ENCODE assay signal across 9 cellular contexts in genomic region chr3:149151843-149152242, GRCh38. TPM values are rescaled to one million over a fixed set of nuclear protein-coding genes. Genes with fewer than 3 reads are reported as not detected.
DNase-seq lines count a peak whose midpoint lies in the region; ATAC-seq, FAIRE-seq and TF ChIP-seq lines count a peak whose summit lies in the region.
"Had no signal": no experiment of that assay in that cellular context is flagged by ENCODE, and none has a peak within 500 bp of the region (broad histone marks: within the 10 kb centered on the region; RNA-seq: fewer than 3 reads in every experiment).

No MANE protein-coding gene starts in this region.

- H3K27ac ChIP-seq in GM23338 (ENCODE audit: low read depth) = no peak overlapping the region
- no peak overlapping the region for H3K27ac ChIP-seq in esophagus muscularis mucosa (replicated peaks in 1 of 4)
- no peak overlapping the region for H3K27ac ChIP-seq in small intestine (ENCODE audit: low read depth in 1 of 2, low read length in 1 of 2)

- no peak for ATAC-seq in GM23338

- no peaks in the 10 kb centered on the region for H3K27me3 ChIP-seq in GM23338 (ENCODE audit: insufficient read depth)
- H3K27me3 ChIP-seq in esophagus muscularis mucosa = no peaks in the 10 kb centered on the region
- H3K27me3 ChIP-seq in small intestine (ENCODE audit: control insufficient read depth in 2 of 2, insufficient read depth in 2 of 2, low read length in 2 of 2) = no peaks in the 10 kb centered on the region

- H3K36me3 Mint-ChIP-seq in GM23338 (ENCODE audit: low read depth) = peaks cover 50% of the 10 kb centered on the region

- no peaks in the 10 kb centered on the region for H4K20me1 ChIP-seq in GM23338 (replicated peaks; ENCODE audit: insufficient read depth)

- no peak for TF ChIP-seq CTCF in AG09319 (IDR thresholded peaks at IDR 0.05; ENCODE audit: low read depth, low read length)
- no peak for TF ChIP-seq CTCF in GM23338 (conservative IDR thresholded peaks at IDR 0.05; ENCODE audit: low read depth in 2 of 2)
- no peak for TF ChIP-seq CTCF in esophagus muscularis mucosa (IDR thresholded peaks at IDR 0.05)

- no peak overlapping the region for H3K4me2 ChIP-seq in GM23338

- no peaks in the 10 kb centered on the region for H3K9me3 Mint-ChIP-seq in GM23338
- H3K9me3 Mint-ChIP-seq: activated T-helper 1 cell treated with anti-CD3 and anti-CD28 coated beads, Interleukin-12 subunit alpha, Interleukin-12 subunit beta, Interleukin-2, Interleukin-4 antibody, amounts not matched to agents 30 ng/mL and 10 ng/mL and 1 ng/mL, durations not matched to agents 14 hours and 24 hours and 36 hours had no signal

- WGBS in esophagus muscularis mucosa = 69% methylated on average over 2 of the region's 2 CpGs
- WGBS in small intestine, 3 donors = 77 to 83% (median 78%) methylated on average over 2 of the region's 2 CpGs

- no peak overlapping the region for H3K4me3 Mint-ChIP-seq in GM23338
- H3K4me3 Mint-ChIP-seq: activated T-helper 1 cell treated with anti-CD3 and anti-CD28 coated beads, Interleukin-12 subunit alpha, Interleukin-12 subunit beta, Interleukin-2, Interleukin-4 antibody, amounts not matched to agents 30 ng/mL and 10 ng/mL and 1 ng/mL, durations not matched to agents 14 hours and 24 hours and 36 hours had no signal

- no peak overlapping the region for H3K4me3 ChIP-seq in GM23338
- no peak overlapping the region for H3K4me3 ChIP-seq in esophagus muscularis mucosa
- H3K4me3 ChIP-seq in small intestine (ENCODE audit: low read depth in 1 of 2, low read length in 2 of 2) = no peak overlapping the region

- H3K9me3 ChIP-seq in esophagus muscularis mucosa = no peaks in the 10 kb centered on the region
- H3K9me3 ChIP-seq in small intestine (ENCODE audit: control insufficient read depth, low read depth) = no peaks in the 10 kb centered on the region

- TF ChIP-seq POLR2A in esophagus muscularis mucosa (IDR thresholded peaks at IDR 0.05; ENCODE audit: low read depth) = no peak

- H3K27me3 Mint-ChIP-seq in GM23338 (ENCODE audit: insufficient read depth, low read depth, poor library complexity) = no peaks in the 10 kb centered on the region

- intact Hi-C loops in esophagus muscularis mucosa (cut with DNase I) = no loop called here

- H3K36me3 ChIP-seq in GM23338 (ENCODE audit: insufficient read depth) = peaks cover 24% of the 10 kb centered on the region
- peaks cover 3 to 61% (median 29%) of the 10 kb centered on the region in 4 donors for H3K36me3 ChIP-seq in esophagus muscularis mucosa
- H3K36me3 ChIP-seq in small intestine (ENCODE audit: control insufficient read depth in 2 of 2, insufficient read depth in 2 of 2, low read length in 2 of 2) = peaks cover 4 to 5% of the 10 kb centered on the region in 2 donors

- H2AFZ ChIP-seq in GM23338 = no peak overlapping the region

- H3K27ac Mint-ChIP-seq in GM23338 = peak overlapping the region; percentile 60; the same call in 1 of the 2 replicates
- H3K27ac Mint-ChIP-seq: activated T-helper 1 cell treated with anti-CD3 and anti-CD28 coated beads, Interleukin-12 subunit alpha, Interleukin-12 subunit beta, Interleukin-2, Interleukin-4 antibody, amounts not matched to agents 30 ng/mL and 10 ng/mL and 1 ng/mL, durations not matched to agents 14 hours and 24 hours and 36 hours had no signal

- H3K79me2 ChIP-seq in GM23338 (replicated peaks; ENCODE audit: insufficient read depth) = no peaks in the 10 kb centered on the region

- H3K9me2 ChIP-seq in GM23338 (ENCODE audit: insufficient read depth) = no peaks in the 10 kb centered on the region

- TF ChIP-seq EP300 in esophagus muscularis mucosa (IDR thresholded peaks at IDR 0.05) = no peak

- no peak for FAIRE-seq in small intestine (lab: Jason Lieb, UNC)

- peaks cover 7% of the 10 kb centered on the region for H3K4me1 Mint-ChIP-seq in GM23338

- H3K4me1 ChIP-seq in GM23338 (ENCODE audit: insufficient read depth) (no peaks in the 10 kb centered on the region), esophagus muscularis mucosa (no peaks in the 10 kb centered on the region), small intestine (ENCODE audit: control insufficient read depth in 2 of 2, insufficient read depth in 1 of 2, low read depth in 1 of 2, low read length in 1 of 2) (no peaks in the 10 kb centered on the region)

- DNase-seq in AG09319 (ENCODE audit: extremely low read depth, low read depth) (peak; percentile 18), GM23338 (ENCODE audit: low spot score) (no peak), UCSD-AML1 (lab: John Stamatoyannopoulos, UW; ENCODE audit: unreplicated experiment) (peak; percentile 36), kidney tubule cell (ENCODE audit: low spot score) (peak; percentile 37), esophagus muscularis mucosa (ENCODE audit: extremely low spot score) (no peak), small intestine (no peak), NCI-H2171 treated with DMSO at 0.1 percent for 48 hours (lab: John Stamatoyannopoulos, UW) (no peak)
- no peak for DNase-seq in activated CD8-positive, alpha-beta memory T cell treated with anti-CD3 and anti-CD28 coated beads, Interleukin-2, amount 50 U/mL, for 4 hours

- 0 out of 2 replicates have a peak, but pooled peaks cover 3% of the 10 kb centered on the region for H3F3A ChIP-seq in GM23338 (replicated peaks; ENCODE audit: low read depth)

TF ChIP-seq in GM23338, 12 proteins besides CTCF, POLR2A, EP300 and RAD21:
- no peak for TF ChIP-seq CREB1 (CRISPR knock-in tag; IDR thresholded peaks at IDR 0.05; ENCODE audit: low read depth)
- TF ChIP-seq EZH2phosphoT487 (IDR thresholded peaks at IDR 0.05; ENCODE audit: unreplicated experiment) = peak; percentile 41

RNA-seq across cellular contexts. Expression of gene HPS3, which starts 22.4 kb away (rescaled TPM):
- 61.9 and 66.8 TPM in 2 replicates for total RNA-seq in GM23338 (2014; rRNA removed; shearing (Covaris generic))
- polyA plus RNA-seq in GM23338 (2016; fragmentation: Nextera tagmentation; extraction: Ambion mirVana) = 40.9 and 41.7 TPM in 2 replicates
- total RNA-seq in esophagus muscularis mucosa = 10 to 100 TPM; 10.6 to 15.9 (median 12.4) TPM
- 10 to 100 TPM in 1 of 3 donors, 1 to 10 TPM in 2; 7.3 to 11.0 (median 9.5) TPM for polyA plus RNA-seq in small intestine

Comparison
In these comparisons a context has a peak if more than half of its experiments do, and no peak if none do; other contexts are left out.
1. DNase-seq: peak in AG09319 (single experiment), UCSD-AML1 (single experiment) and kidney tubule cell (single experiment); none in GM23338 (single experiment), esophagus muscularis mucosa (single experiment), small intestine (single experiment), activated CD8-positive, alpha-beta memory T cell treated with anti-CD3 and anti-CD28 coated beads, Interleukin-2, amount 50 U/mL, for 4 hours (single experiment) and NCI-H2171 treated with DMSO at 0.1 percent for 48 hours (single experiment).